9 cellular contexts compared by ENCODE assay signal in the genomic region with DNA sequence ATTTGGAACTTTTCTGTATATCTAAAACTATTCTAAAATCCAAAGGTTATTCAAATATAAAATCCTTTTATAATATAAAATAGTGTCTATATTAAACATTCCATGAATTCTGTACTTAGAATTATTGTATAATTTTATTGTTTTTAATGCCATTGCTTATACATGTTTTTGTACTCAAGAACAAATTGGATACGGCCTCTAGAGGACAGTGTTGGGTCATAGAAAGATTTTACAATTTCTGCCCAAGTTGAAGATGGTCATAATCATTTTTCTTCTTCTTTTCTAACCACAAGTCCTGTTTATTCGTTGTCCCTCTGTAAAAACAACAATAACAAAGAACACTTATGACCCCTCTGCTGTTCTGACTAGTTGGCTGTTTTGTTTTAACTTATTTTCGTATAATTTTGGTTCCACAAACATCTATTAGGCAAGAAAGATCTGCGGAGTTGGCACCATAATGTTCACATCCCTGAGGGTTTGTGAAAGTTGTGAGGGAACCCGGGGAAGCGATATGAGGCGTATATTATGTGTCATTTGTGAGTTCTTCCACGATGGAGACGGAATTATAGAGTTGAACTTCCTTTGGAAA.
DNase-seq lines count a peak whose midpoint lies in the region; ATAC-seq, FAIRE-seq and TF ChIP-seq lines count a peak whose summit lies in the region.
"Had no signal": no experiment of that assay in that cellular context is flagged by ENCODE, and none has a peak within 500 bp of the region (broad histone marks: within the 10 kb centered on the region; RNA-seq: fewer than 3 reads in every experiment).

No MANE protein-coding gene starts in this region.

- no peaks in the 10 kb centered on the region for H3K27me3 ChIP-seq in PC-3 (ENCODE audit: low read length)
- no peaks in the 10 kb centered on the region for H3K27me3 ChIP-seq in fibroblast of lung (ENCODE audit: control insufficient read depth, insufficient read depth, low read length)

- H3K27ac ChIP-seq in PC-3 (ENCODE audit: low read length) (no peak overlapping the region), fibroblast of lung (ENCODE audit: insufficient read depth, low read length) (no peak overlapping the region)

- H3K4me2 ChIP-seq in PC-3 (ENCODE audit: low read length) (no peak overlapping the region), fibroblast of lung (ENCODE audit: extremely low read depth, insufficient read depth, low read length) (no peak overlapping the region)

- no peaks in the 10 kb centered on the region for H3K4me1 Mint-ChIP-seq in activated T-cell treated with anti-CD3 and anti-CD28 coated beads, Interleukin-2, amount 50 U/mL, for 4 hours (ENCODE audit: low read depth)
- H3K4me1 Mint-ChIP-seq: central memory CD8-positive, alpha-beta T cell had no signal

- H3K9ac ChIP-seq in PC-3 (ENCODE audit: low read length) = no peak overlapping the region
- H3K9ac ChIP-seq in fibroblast of lung (ENCODE audit: insufficient read depth, low read length) = no peak overlapping the region

- TF ChIP-seq CTCF in GM12864 (IDR thresholded peaks at IDR 0.05; ENCODE audit: low read depth, low read length, missing control alignments) = peak; percentile 62
- TF ChIP-seq CTCF in PC-3 (conservative IDR thresholded peaks at IDR 0.05; ENCODE audit: low read depth, low read length) = peak; percentile 89
- peak; percentile 64 to 83 for TF ChIP-seq CTCF in fibroblast of lung (conservative IDR thresholded peaks at IDR 0.05 in 1 of 2, IDR thresholded peaks at IDR 0.05 in 1 of 2; ENCODE audit: low read depth in 1 of 2, low read length in 2 of 2)

- no peak overlapping the region for H3K4me3 Mint-ChIP-seq in activated T-cell treated with anti-CD3 and anti-CD28 coated beads, Interleukin-2, amount 50 U/mL, for 4 hours
- H3K4me3 Mint-ChIP-seq: central memory CD8-positive, alpha-beta T cell had no signal

- H3K79me2 ChIP-seq in PC-3 (ENCODE audit: low read length) = no peaks in the 10 kb centered on the region
- no peaks in the 10 kb centered on the region for H3K79me2 ChIP-seq in fibroblast of lung (ENCODE audit: control insufficient read depth, insufficient read depth, low read length)

- H2AFZ ChIP-seq in PC-3 (ENCODE audit: low read length) (no peak overlapping the region), fibroblast of lung (ENCODE audit: low read length) (no peak overlapping the region)

- POLR2A ChIA-PET in PC-3 (lab: Charles Lee; ENCODE audit: unreplicated experiment) = no interaction called here

- H4K20me1 ChIP-seq in PC-3 (ENCODE audit: low read length) = no peaks in the 10 kb centered on the region
- H4K20me1 ChIP-seq in fibroblast of lung (ENCODE audit: control insufficient read depth, extremely low read depth, insufficient read depth, low read length) = no peaks in the 10 kb centered on the region

- CTCF ChIA-PET in PC-3 (lab: Charles Lee) = no interaction called here

- intact Hi-C loops in PC-3 (cut with micrococcal nuclease) = loop anchor here (1.0 to 10.0 kb wide), 3 partner anchors 74 to 924 kb away; no protein-coding TSS in a partner anchor

- FAIRE-seq in A204.1 (lab: Jason Lieb, UNC) = peak; percentile 98

- H3K9me2 ChIP-seq in PC-3 (replicated peaks; ENCODE audit: low read length) = no peaks in the 10 kb centered on the region

- no peaks in the 10 kb centered on the region for H3F3A ChIP-seq in PC-3 (ENCODE audit: low read length, unreplicated experiment)

- H3K4me1 ChIP-seq in PC-3 (ENCODE audit: insufficient read depth, low read length) (peaks cover 6% of the 10 kb centered on the region; the same call in 1 of the 2 replicates), fibroblast of lung (ENCODE audit: control insufficient read depth, extremely low read depth, insufficient read depth, low read length) (no peaks in the 10 kb centered on the region)

- no peaks in the 10 kb centered on the region for H3K9me3 ChIP-seq in PC-3 (ENCODE audit: low read length)
- no peaks in the 10 kb centered on the region for H3K9me3 ChIP-seq in fibroblast of lung (ENCODE audit: control insufficient read depth, insufficient read depth, low read depth, low read length)

- BruUV-seq in PC-3 (replicated peaks; lab: Mats Ljungman, UMichigan) = no TSS peak

- peaks cover 2% of the 10 kb centered on the region for H3K36me3 Mint-ChIP-seq in activated T-cell treated with anti-CD3 and anti-CD28 coated beads, Interleukin-2, amount 50 U/mL, for 4 hours (ENCODE audit: insufficient read depth)

- peaks cover 5% of the 10 kb centered on the region for H3K27me3 Mint-ChIP-seq in activated T-cell treated with anti-CD3 and anti-CD28 coated beads, Interleukin-2, amount 50 U/mL, for 4 hours (ENCODE audit: low read depth)

- H3K4me3 ChIP-seq in GM12864 (ENCODE audit: low read depth, low read length) (no peak overlapping the region), PC-3 (ENCODE audit: low read length) (no peak overlapping the region), fibroblast of lung (replicated peaks in 1 of 4; ENCODE audit: control extremely low read depth in 1 of 4, insufficient read depth in 1 of 4, low read depth in 3 of 4, low read length in 4 of 4) (no peak overlapping the region)

- H3K9me3 Mint-ChIP-seq in activated T-cell treated with anti-CD3 and anti-CD28 coated beads, Interleukin-2, amount 50 U/mL, for 4 hours = no peaks in the 10 kb centered on the region
- H3K9me3 Mint-ChIP-seq: central memory CD8-positive, alpha-beta T cell had no signal

- no peaks in the 10 kb centered on the region for H3K36me3 ChIP-seq in PC-3 (ENCODE audit: low read depth, low read length)
- no peaks in the 10 kb centered on the region for H3K36me3 ChIP-seq in fibroblast of lung (ENCODE audit: control insufficient read depth, insufficient read depth, low read length)

- DNase-seq in GM12864 (ENCODE audit: low read depth) (no peak), PC-3 (peak; percentile 82), fibroblast of lung (ENCODE audit: low read depth in 2 of 2) (peak; percentile 52 to 83), DMS79 (lab: John Stamatoyannopoulos, UW) (no peak), hypothalamus (lab: John Stamatoyannopoulos, UW) (no peak)
- DNase-seq in activated T-cell treated with anti-CD3 and anti-CD28 coated beads, Interleukin-2, amount 50 U/mL, for 4 hours = no peak

- ATAC-seq in PC-3 (peak; percentile 57), GM18498 (IDR thresholded peaks at IDR 0.05; ENCODE audit: unreplicated experiment) (no peak)
- ATAC-seq in activated T-cell treated with anti-CD3 and anti-CD28 coated beads, Interleukin-2, amount 50 U/mL, for 4 hours = no peak

Comparison
In these comparisons a context has a peak if more than half of its experiments do, and no peak if none do; other contexts are left out.
1. DNase-seq: peak in PC-3 (single experiment) and fibroblast of lung (2 of 2); none in GM12864 (single experiment), DMS79 (single experiment), hypothalamus (0 of 51) and activated T-cell treated with anti-CD3 and anti-CD28 coated beads, Interleukin-2, amount 50 U/mL, for 4 hours (single experiment).
2. Peak in every context shown above with its lines, with median percentiles within 50 percentile points of each other: CTCF ChIP-seq.